ENCODE assay signal across 30 cellular contexts in the genomic region with DNA sequence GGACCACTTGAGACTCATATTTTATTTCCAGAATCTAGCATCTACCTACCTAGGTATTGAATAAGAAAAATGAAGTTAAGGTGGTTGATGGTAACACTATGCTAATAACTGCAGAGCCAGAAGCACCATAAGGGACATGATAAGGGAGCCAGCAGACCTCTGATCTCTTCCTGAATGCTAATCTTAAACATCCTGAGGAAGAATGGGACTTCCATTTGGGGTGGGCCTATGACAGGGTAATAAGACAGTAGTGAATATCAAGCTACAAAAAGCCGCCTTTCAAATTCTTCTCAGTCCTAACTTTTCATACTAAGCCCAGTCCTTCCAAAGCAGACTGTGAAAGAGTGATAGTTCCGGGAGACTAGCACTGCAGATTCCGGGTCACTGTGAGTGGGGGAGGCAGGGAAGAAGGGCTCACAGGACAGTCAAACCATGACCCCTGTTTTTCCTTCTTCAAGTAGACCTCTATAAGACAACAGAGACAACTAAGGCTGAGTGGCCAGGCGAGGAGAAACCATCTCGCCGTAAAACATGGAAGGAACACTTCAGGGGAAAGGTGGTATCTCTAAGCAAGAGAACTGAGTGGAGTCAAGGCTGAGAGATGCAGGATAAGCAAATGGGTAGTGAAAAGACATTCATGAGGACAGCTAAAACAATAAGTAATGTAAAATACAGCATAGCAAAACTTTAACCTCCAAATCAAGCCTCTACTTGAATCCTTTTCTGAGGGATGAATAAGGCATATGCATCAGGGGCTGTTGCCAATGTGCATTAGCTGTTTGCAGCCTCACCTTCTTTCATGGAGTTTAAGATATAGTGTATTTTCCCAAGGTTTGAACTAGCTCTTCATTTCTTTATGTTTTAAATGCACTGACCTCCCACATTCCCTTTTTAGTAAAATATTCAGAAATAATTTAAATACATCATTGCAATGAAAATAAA. TPM values are rescaled to one million over a fixed set of nuclear protein-coding genes. Genes with fewer than 3 reads are reported as not detected.
"Had no signal": no experiment of that assay in that cellular context is flagged by ENCODE, and none has a peak within 500 bp of the region (broad histone marks: within the 10 kb centered on the region; RNA-seq: fewer than 3 reads in every experiment).

No MANE protein-coding gene starts in this region.

- DNase-seq: activated B cell treated with CpG ODN at 0.5 μM for 24 hours; activated CD4-positive, alpha-beta T cell treated with anti-CD3 and anti-CD28 coated beads for 1 hour; activated CD4-positive, alpha-beta T cell treated with anti-CD3 and anti-CD28 coated beads, Interleukin-2, amount 10 ng/mL, durations not matched to agents 24 days and 14 days; activated CD4-positive, alpha-beta T cell treated with anti-CD3 and anti-CD28 coated beads, Interleukin-2, amount 50 U/mL, for 48 hours; activated CD8-positive, alpha-beta memory T cell treated with anti-CD3 and anti-CD28 coated beads, Interleukin-2, amount 10 ng/mL, durations not matched to agents 7 days and 5 days; activated effector memory CD4-positive, alpha-beta T cell treated with Interleukin-2 at 50 U/mL for 16 hours; activated naive CD4-positive, alpha-beta T cell; activated naive CD8-positive, alpha-beta T cell treated with anti-CD3 and anti-CD28 coated beads, Interleukin-2, amount 50 U/mL, for 24 hours; activated T-cell treated with anti-CD3 and anti-CD28 coated beads, Interleukin-2, amount 50 U/mL, for 24 hours; amniotic stem cell; body of pancreas; NCI-H1092; NCI-H1417; NCI-H1930; NCI-H2171 treated with DMSO at 0.1 percent for 48 hours; NCI-H226; NCI-H510A treated with DMSO at 0.1 percent for 48 hours; NCI-H69; NK-92 treated with Interleukin-12 subunit alpha and Interleukin-12 subunit beta, amount 100 ng/mL, for 24 hours; RPMI8226; T-helper 1 cell had no signal

- H3K27me3 ChIP-seq: ascending aorta, body of pancreas had no signal

- H3K27ac ChIP-seq: ascending aorta, body of pancreas, SK-N-MC had no signal

- H3K36me3 ChIP-seq: ascending aorta had no signal

- H3K4me3 ChIP-seq: ascending aorta, body of pancreas, SK-N-MC had no signal

- H3K9me3 ChIP-seq: body of pancreas had no signal

- H3K4me1 ChIP-seq: ascending aorta, body of pancreas had no signal

- FAIRE-seq: bronchial epithelial cell had no signal

RNA-seq across cellular contexts. Expression of a gene that starts 2.1 kb away (rescaled TPM):
- total RNA-seq: activated CD4-positive, alpha-beta T cell treated with anti-CD3 and anti-CD28 coated beads, Interleukin-2, amount 10 ng/mL, durations not matched to agents 24 days and 14 days; activated CD8-positive, alpha-beta memory T cell treated with anti-CD3 and anti-CD28 coated beads, Interleukin-2, amount 10 ng/mL, durations not matched to agents 7 days and 5 days; activated naive CD4-positive, alpha-beta T cell treated with anti-CD3 and anti-CD28 coated beads, Interleukin-2, amount 50 U/mL, for 72 hours; activated T-helper 1 cell treated with anti-CD3 and anti-CD28 coated beads, Interleukin-12 subunit alpha, Interleukin-12 subunit beta, Interleukin-2, Interleukin-4 antibody, amounts not matched to agents 30 ng/mL and 10 ng/mL and 1 ng/mL, durations not matched to agents 14 hours and 24 hours and 36 hours; bronchial epithelial cell; LHCN-M2; M059J; T-helper 2 cell treated with Interferon-gamma antibody and Interleukin-4, amounts not matched to agents 100 ng/mL and 5 ng/mL, for 36 hours had no signal

RNA-seq across cellular contexts. Expression of a gene that starts 9.5 kb away (rescaled TPM):
- total RNA-seq: activated B cell treated with CpG ODN at 0.5 μM for 24 hours; activated CD4-positive, alpha-beta T cell treated with anti-CD3 and anti-CD28 coated beads, Interleukin-2, amount 10 ng/mL, durations not matched to agents 24 days and 14 days; activated CD8-positive, alpha-beta memory T cell treated with anti-CD3 and anti-CD28 coated beads, Interleukin-2, amount 10 ng/mL, durations not matched to agents 7 days and 5 days; activated T-helper 1 cell treated with anti-CD3 and anti-CD28 coated beads, Interleukin-12 subunit alpha, Interleukin-12 subunit beta, Interleukin-2, Interleukin-4 antibody, amounts not matched to agents 30 ng/mL and 10 ng/mL and 1 ng/mL, durations not matched to agents 14 hours and 24 hours and 36 hours; ascending aorta; body of pancreas; bronchial epithelial cell; LHCN-M2; Right ventricle myocardium inferior; T-helper 2 cell treated with Interferon-gamma antibody and Interleukin-4, amounts not matched to agents 100 ng/mL and 5 ng/mL, for 36 hours had no signal

RNA-seq across cellular contexts. Expression of a gene that starts 24.3 kb away (rescaled TPM):
- total RNA-seq: activated B cell treated with CpG ODN at 0.5 μM for 24 hours; activated CD4-positive, alpha-beta T cell treated with anti-CD3 and anti-CD28 coated beads, Interleukin-2, amount 10 ng/mL, durations not matched to agents 24 days and 14 days; activated CD8-positive, alpha-beta memory T cell treated with anti-CD3 and anti-CD28 coated beads, Interleukin-2, amount 10 ng/mL, durations not matched to agents 7 days and 5 days; activated naive CD4-positive, alpha-beta T cell treated with anti-CD3 and anti-CD28 coated beads, Interleukin-2, amount 50 U/mL, for 72 hours; activated T-helper 1 cell treated with anti-CD3 and anti-CD28 coated beads, Interleukin-12 subunit alpha, Interleukin-12 subunit beta, Interleukin-2, Interleukin-4 antibody, amounts not matched to agents 30 ng/mL and 10 ng/mL and 1 ng/mL, durations not matched to agents 14 hours and 24 hours and 36 hours; ascending aorta; body of pancreas; bronchial epithelial cell; LHCN-M2; M059J; Right ventricle myocardium inferior; T-helper 2 cell treated with Interferon-gamma antibody and Interleukin-4, amounts not matched to agents 100 ng/mL and 5 ng/mL, for 36 hours had no signal

RNA-seq across cellular contexts. Expression of a gene that starts 24.8 kb away (rescaled TPM):
- total RNA-seq: activated B cell treated with CpG ODN at 0.5 μM for 24 hours; activated CD4-positive, alpha-beta T cell treated with anti-CD3 and anti-CD28 coated beads, Interleukin-2, amount 10 ng/mL, durations not matched to agents 24 days and 14 days; activated CD8-positive, alpha-beta memory T cell treated with anti-CD3 and anti-CD28 coated beads, Interleukin-2, amount 10 ng/mL, durations not matched to agents 7 days and 5 days; activated naive CD4-positive, alpha-beta T cell treated with anti-CD3 and anti-CD28 coated beads, Interleukin-2, amount 50 U/mL, for 72 hours; activated T-helper 1 cell treated with anti-CD3 and anti-CD28 coated beads, Interleukin-12 subunit alpha, Interleukin-12 subunit beta, Interleukin-2, Interleukin-4 antibody, amounts not matched to agents 30 ng/mL and 10 ng/mL and 1 ng/mL, durations not matched to agents 14 hours and 24 hours and 36 hours; ascending aorta; body of pancreas; bronchial epithelial cell; LHCN-M2; M059J; Right ventricle myocardium inferior; T-helper 2 cell treated with Interferon-gamma antibody and Interleukin-4, amounts not matched to agents 100 ng/mL and 5 ng/mL, for 36 hours had no signal

RNA-seq across cellular contexts. Expression of a gene that starts 29.8 kb away (rescaled TPM):
- total RNA-seq: activated B cell treated with CpG ODN at 0.5 μM for 24 hours; activated CD4-positive, alpha-beta T cell treated with anti-CD3 and anti-CD28 coated beads, Interleukin-2, amount 10 ng/mL, durations not matched to agents 24 days and 14 days; activated CD8-positive, alpha-beta memory T cell treated with anti-CD3 and anti-CD28 coated beads, Interleukin-2, amount 10 ng/mL, durations not matched to agents 7 days and 5 days; activated T-helper 1 cell treated with anti-CD3 and anti-CD28 coated beads, Interleukin-12 subunit alpha, Interleukin-12 subunit beta, Interleukin-2, Interleukin-4 antibody, amounts not matched to agents 30 ng/mL and 10 ng/mL and 1 ng/mL, durations not matched to agents 14 hours and 24 hours and 36 hours; ascending aorta; body of pancreas; bronchial epithelial cell; LHCN-M2; M059J; Right ventricle myocardium inferior; T-helper 2 cell treated with Interferon-gamma antibody and Interleukin-4, amounts not matched to agents 100 ng/mL and 5 ng/mL, for 36 hours had no signal
